In the genomic region with DNA sequence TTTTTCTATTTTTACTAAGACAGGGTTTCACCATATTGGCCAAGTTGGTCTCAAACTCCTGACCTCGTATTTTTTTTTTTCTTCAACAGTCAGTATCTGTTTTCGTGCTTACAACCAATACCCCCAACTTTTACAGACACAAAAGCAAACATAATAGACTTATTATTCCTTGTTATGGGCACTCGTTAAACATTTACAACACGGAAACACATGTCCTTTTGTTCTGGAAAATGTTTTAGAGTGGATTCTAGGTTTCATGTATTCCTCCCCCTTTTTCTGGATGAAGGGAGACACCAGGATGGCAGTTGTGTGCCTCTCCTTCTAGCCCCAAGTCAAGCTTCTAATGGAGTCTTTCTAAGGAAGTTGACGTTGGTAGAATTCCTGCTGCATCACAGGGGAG, we compare ENCODE assay signal across 1 cellular context.
TF ChIP-seq lines count a peak whose summit lies in the region.

No MANE protein-coding gene starts in this region.

TF ChIP-seq in HepG2, 621 proteins besides CTCF, POLR2A, EP300 and RAD21 (continued from another document):
- TF ChIP-seq, protein P1, sequence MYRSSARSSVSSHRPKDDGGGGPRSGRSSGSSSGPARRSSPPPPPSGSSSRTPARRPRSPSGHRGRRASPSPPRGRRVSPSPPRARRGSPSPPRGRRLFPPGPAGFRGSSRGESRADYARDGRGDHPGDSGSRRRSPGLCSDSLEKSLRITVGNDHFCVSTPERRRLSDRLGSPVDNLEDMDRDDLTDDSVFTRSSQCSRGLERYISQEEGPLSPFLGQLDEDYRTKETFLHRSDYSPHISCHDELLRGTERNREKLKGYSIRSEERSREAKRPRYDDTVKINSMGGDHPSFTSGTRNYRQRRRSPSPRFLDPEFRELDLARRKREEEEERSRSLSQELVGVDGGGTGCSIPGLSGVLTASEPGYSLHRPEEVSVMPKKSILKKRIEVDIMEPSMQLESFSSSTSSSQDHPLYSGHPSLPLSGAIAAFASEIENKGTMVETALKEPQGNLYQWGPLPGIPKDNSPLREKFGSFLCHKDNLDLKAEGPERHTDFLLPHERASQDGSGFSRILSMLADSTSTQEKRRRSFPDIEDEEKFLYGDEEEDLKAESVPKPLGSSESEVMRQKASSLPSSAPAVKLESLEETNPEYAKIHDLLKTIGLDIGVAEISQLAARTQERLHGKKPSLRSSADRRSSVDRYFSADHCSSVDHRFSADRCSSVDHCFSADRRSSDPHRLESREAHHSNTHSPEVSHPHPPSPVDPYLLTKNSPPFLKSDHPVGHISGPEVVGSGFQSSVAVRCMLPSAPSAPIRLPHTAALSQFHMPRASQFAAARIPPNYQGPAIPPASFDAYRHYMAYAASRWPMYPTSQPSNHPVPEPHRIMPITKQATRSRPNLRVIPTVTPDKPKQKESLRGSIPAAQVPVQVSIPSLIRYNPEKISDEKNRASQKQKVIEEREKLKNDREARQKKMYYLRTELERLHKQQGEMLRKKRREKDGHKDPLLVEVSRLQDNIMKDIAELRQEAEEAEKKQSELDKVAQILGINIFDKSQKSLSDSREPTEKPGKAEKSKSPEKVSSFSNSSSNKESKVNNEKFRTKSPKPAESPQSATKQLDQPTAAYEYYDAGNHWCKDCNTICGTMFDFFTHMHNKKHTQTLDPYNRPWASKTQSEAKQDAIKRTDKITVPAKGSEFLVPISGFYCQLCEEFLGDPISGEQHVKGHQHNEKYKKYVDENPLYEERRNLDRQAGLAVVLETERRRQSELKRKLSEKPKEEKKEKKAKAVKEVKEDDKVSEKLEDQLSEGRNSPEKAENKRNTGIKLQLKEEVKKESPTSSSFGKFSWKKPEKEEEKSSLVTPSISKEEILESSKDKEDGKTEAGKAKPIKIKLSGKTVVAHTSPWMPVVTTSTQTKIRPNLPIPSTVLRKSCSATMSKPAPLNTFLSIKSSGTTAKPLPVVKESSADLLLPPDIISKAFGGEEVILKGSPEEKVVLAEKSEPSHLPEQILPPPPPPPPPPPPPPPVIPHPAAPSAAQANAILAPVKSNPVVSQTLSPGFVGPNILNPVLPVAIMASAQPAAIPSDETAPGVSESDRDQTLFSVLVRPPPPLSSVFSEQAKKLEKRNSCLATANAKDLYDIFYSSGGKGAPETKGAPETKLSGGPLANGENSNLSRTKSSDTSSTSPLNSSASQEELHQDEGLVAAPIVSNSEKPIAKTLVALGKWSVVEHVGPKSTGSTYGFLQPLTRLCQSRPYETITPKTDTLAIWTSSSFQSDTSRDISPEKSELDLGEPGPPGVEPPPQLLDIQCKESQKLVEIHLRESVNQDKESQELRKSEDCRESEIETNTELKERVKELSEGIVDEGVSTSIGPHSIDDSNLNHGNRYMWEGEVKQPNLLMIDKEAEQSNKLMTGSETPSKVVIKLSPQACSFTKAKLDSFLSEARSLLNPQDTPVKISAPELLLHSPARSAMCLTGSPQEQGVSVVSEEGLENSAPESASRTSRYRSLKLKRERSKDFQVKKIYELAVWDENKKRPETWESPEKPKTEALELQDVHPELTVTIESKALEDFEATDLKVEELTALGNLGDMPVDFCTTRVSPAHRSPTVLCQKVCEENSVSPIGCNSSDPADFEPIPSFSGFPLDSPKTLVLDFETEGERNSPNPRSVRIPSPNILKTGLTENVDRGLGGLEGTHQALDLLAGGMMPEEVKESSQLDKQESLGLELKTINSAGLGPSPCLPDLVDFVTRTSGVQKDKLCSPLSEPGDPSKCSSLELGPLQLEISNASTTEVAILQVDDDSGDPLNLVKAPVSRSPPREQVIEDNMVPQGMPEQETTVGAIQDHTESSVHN (CRISPR knock-in tag; IDR thresholded peaks at IDR 0.05) = no peak
- no peak for TF ChIP-seq SOX13 (IDR thresholded peaks at IDR 0.05)
- peak in 1 of 2 experiments; percentile 62; a peak in 2 of 4 replicates for TF ChIP-seq SOX13 (CRISPR knock-in tag; conservative IDR thresholded peaks at IDR 0.05 in 1 of 2, IDR thresholded peaks at IDR 0.05 in 1 of 2)
